In genomic region chr13:113216165-113217056, GRCh38 we compare ENCODE assay signal across 10 cellular contexts. TPM values are rescaled to one million over a fixed set of nuclear protein-coding genes. Genes with fewer than 3 reads are reported as not detected.
DNase-seq lines count a peak whose midpoint lies in the region; ATAC-seq, FAIRE-seq and TF ChIP-seq lines count a peak whose summit lies in the region.
"Had no signal": no experiment of that assay in that cellular context is flagged by ENCODE, and none has a peak within 500 bp of the region (broad histone marks: within the 10 kb centered on the region; RNA-seq: fewer than 3 reads in every experiment).

No MANE protein-coding gene starts in this region.

- H3K36me3 ChIP-seq in OCI-LY3 (replicated peaks; ENCODE audit: low read depth, low read length) (peaks cover 34% of the 10 kb centered on the region), trophoblast cell (ENCODE audit: control insufficient read depth in 1 of 2, insufficient read depth in 2 of 2, low read length in 2 of 2) (peaks cover 15 to 26% of the 10 kb centered on the region in 2 experiments)

- peak overlapping the region; percentile 9 for H3K4ac ChIP-seq in trophoblast cell (ENCODE audit: low read depth, low read length)

- no peak overlapping the region for H4K8ac ChIP-seq in trophoblast cell (ENCODE audit: low read depth, low read length)

- no peak for ATAC-seq in GM21786 (IDR thresholded peaks at IDR 0.05; ENCODE audit: unreplicated experiment)

- no peak overlapping the region for H2BK5ac ChIP-seq in trophoblast cell (ENCODE audit: low read depth, low read length, poor library complexity)

- peaks cover 13% of the 10 kb centered on the region for H3K36me3 Mint-ChIP-seq in activated CD4-positive, alpha-beta memory T cell treated with anti-CD3 and anti-CD28 coated beads for 36 hours
- peaks cover 29% of the 10 kb centered on the region for H3K36me3 Mint-ChIP-seq in activated CD4-positive, alpha-beta memory T cell treated with anti-CD3 and anti-CD28 coated beads, Interleukin-2, amount 10 ng/mL, durations not matched to agents 7 days and 5 days (ENCODE audit: low read depth)

- H3K9me3 Mint-ChIP-seq in activated CD4-positive, alpha-beta memory T cell treated with anti-CD3 and anti-CD28 coated beads for 36 hours = no peaks in the 10 kb centered on the region
- peaks cover 2% of the 10 kb centered on the region for H3K9me3 Mint-ChIP-seq in activated CD4-positive, alpha-beta memory T cell treated with anti-CD3 and anti-CD28 coated beads, Interleukin-2, amount 10 ng/mL, durations not matched to agents 7 days and 5 days
- H3K9me3 Mint-ChIP-seq: nephron had no signal

- H4K20me1 ChIP-seq in OCI-LY3 (ENCODE audit: insufficient read depth, low read length) = peaks cover 79% of the 10 kb centered on the region

- CTCF ChIA-PET in activated CD4-positive, alpha-beta memory T cell treated with anti-CD3 and anti-CD28 coated beads for 36 hours (lab: Charles Lee) = no interaction called here
- CTCF ChIA-PET in activated CD4-positive, alpha-beta memory T cell treated with anti-CD3 and anti-CD28 coated beads, Interleukin-2, amount 10 ng/mL, durations not matched to agents 7 days and 5 days (lab: Charles Lee) = no interaction called here

- no peaks in the 10 kb centered on the region for H3K27me3 ChIP-seq in OCI-LY3 (ENCODE audit: low read depth, low read length)
- H3K27me3 ChIP-seq in trophoblast cell (ENCODE audit: insufficient read depth, low read length) = no peaks in the 10 kb centered on the region

- H3K23ac ChIP-seq in trophoblast cell (ENCODE audit: low read length) = no peak overlapping the region

- no CpG with 5 or more reads among the region's 8 CpGs for WGBS in trophoblast cell (ENCODE audit: extremely low coverage, insufficient coverage, insufficient read length)

- no peak overlapping the region for H3K27ac Mint-ChIP-seq in activated CD4-positive, alpha-beta memory T cell treated with anti-CD3 and anti-CD28 coated beads for 36 hours
- no peak overlapping the region for H3K27ac Mint-ChIP-seq in activated CD4-positive, alpha-beta memory T cell treated with anti-CD3 and anti-CD28 coated beads, Interleukin-2, amount 10 ng/mL, durations not matched to agents 7 days and 5 days

- no peak overlapping the region for H2BK12ac ChIP-seq in trophoblast cell (ENCODE audit: low read length)

- no peak overlapping the region for H4K91ac ChIP-seq in trophoblast cell (ENCODE audit: low read depth, low read length)

- no peak overlapping the region for H4K12ac ChIP-seq in trophoblast cell (ENCODE audit: low read depth, low read length)

- intact Hi-C loops in activated CD4-positive, alpha-beta memory T cell treated with anti-CD3 and anti-CD28 coated beads for 36 hours (cut with micrococcal nuclease) = no loop called here

- no peak overlapping the region for H3K4me3 ChIP-seq in OCI-LY3 (ENCODE audit: low read length)
- no peak overlapping the region for H3K4me3 ChIP-seq in fibroblast of pulmonary artery (replicated peaks; ENCODE audit: low read depth, low read length)
- H3K4me3 ChIP-seq in trophoblast cell (ENCODE audit: low read depth, low read length) = no peak overlapping the region

- H3K9ac ChIP-seq in OCI-LY3 (ENCODE audit: low read length) = no peak overlapping the region
- no peak overlapping the region for H3K9ac ChIP-seq in trophoblast cell (ENCODE audit: low read length)

- no peaks in the 10 kb centered on the region for H3K79me1 ChIP-seq in trophoblast cell (ENCODE audit: low read length)

- H3K14ac ChIP-seq in trophoblast cell (ENCODE audit: low read length) = no peak overlapping the region

- no peak overlapping the region for H3K18ac ChIP-seq in trophoblast cell (ENCODE audit: low read length)

- no peaks in the 10 kb centered on the region for H3K27me3 Mint-ChIP-seq in activated CD4-positive, alpha-beta memory T cell treated with anti-CD3 and anti-CD28 coated beads for 36 hours
- H3K27me3 Mint-ChIP-seq in activated CD4-positive, alpha-beta memory T cell treated with anti-CD3 and anti-CD28 coated beads, Interleukin-2, amount 10 ng/mL, durations not matched to agents 7 days and 5 days = no peaks in the 10 kb centered on the region

- H3K4me1 ChIP-seq in OCI-LY3 (ENCODE audit: low read length) = peaks cover 10% of the 10 kb centered on the region
- peaks cover 4 to 9% of the 10 kb centered on the region in 2 experiments for H3K4me1 ChIP-seq in trophoblast cell (ENCODE audit: control insufficient read depth in 1 of 2, insufficient read depth in 2 of 2, low read length in 2 of 2)

- no peak for FAIRE-seq in frontal cortex (lab: Jason Lieb, UNC)

- TF ChIP-seq CTCF in OCI-LY3 (IDR thresholded peaks at IDR 0.05; ENCODE audit: low read depth, low read length) = no peak
- TF ChIP-seq CTCF in fibroblast of pulmonary artery (IDR thresholded peaks at IDR 0.05; ENCODE audit: low read length, missing control alignments) = no peak

- H2BK120ac ChIP-seq in trophoblast cell (ENCODE audit: insufficient read depth, low read length, poor library complexity) = no peak overlapping the region

- no peak overlapping the region for H2AK5ac ChIP-seq in trophoblast cell (ENCODE audit: low read length)

- no peak overlapping the region for H2AFZ ChIP-seq in OCI-LY3 (ENCODE audit: low read depth, low read length)
- no peak overlapping the region for H2AFZ ChIP-seq in trophoblast cell (ENCODE audit: insufficient read depth, low read length, poor library complexity)

- H3K27ac ChIP-seq in OCI-LY3 (ENCODE audit: low read length) (no peak overlapping the region), trophoblast cell (ENCODE audit: low read depth, low read length) (no peak overlapping the region)

- H3K79me2 ChIP-seq in OCI-LY3 (ENCODE audit: low read length) = peaks cover 100% of the 10 kb centered on the region
- H3K79me2 ChIP-seq in trophoblast cell (ENCODE audit: control insufficient read depth, insufficient read depth, low read length, poor library complexity) = peaks cover 14% of the 10 kb centered on the region

- H3K9me3 ChIP-seq in OCI-LY3 (ENCODE audit: insufficient read depth, low read length) (no peaks in the 10 kb centered on the region), trophoblast cell (ENCODE audit: insufficient read depth, low read depth, low read length) (peaks cover 2% of the 10 kb centered on the region)

- no peak overlapping the region for H3K4me3 Mint-ChIP-seq in activated CD4-positive, alpha-beta memory T cell treated with anti-CD3 and anti-CD28 coated beads for 36 hours
- H3K4me3 Mint-ChIP-seq in activated CD4-positive, alpha-beta memory T cell treated with anti-CD3 and anti-CD28 coated beads, Interleukin-2, amount 10 ng/mL, durations not matched to agents 7 days and 5 days = no peak overlapping the region
- H3K4me3 Mint-ChIP-seq: nephron had no signal

- DNase-seq in activated CD4-positive, alpha-beta memory T cell treated with anti-CD3 and anti-CD28 coated beads for 36 hours = peak; percentile 38
- DNase-seq in activated CD4-positive, alpha-beta memory T cell treated with anti-CD3 and anti-CD28 coated beads, Interleukin-2, amount 10 ng/mL, durations not matched to agents 7 days and 5 days = no peak
- peak; percentile 60 for DNase-seq in fibroblast of pulmonary artery (ENCODE audit: low read depth)
- no peak for DNase-seq in trophoblast cell
- DNase-seq in frontal cortex (ENCODE audit: low spot score in 2 of 2) = no peak
- DNase-seq in T-helper 1 cell = no peak

- POLR2A ChIA-PET in activated CD4-positive, alpha-beta memory T cell treated with anti-CD3 and anti-CD28 coated beads for 36 hours (lab: Charles Lee) = no interaction called here
- POLR2A ChIA-PET in activated CD4-positive, alpha-beta memory T cell treated with anti-CD3 and anti-CD28 coated beads, Interleukin-2, amount 10 ng/mL, durations not matched to agents 7 days and 5 days (lab: Charles Lee) = no interaction called here

- H3K4me2 ChIP-seq in OCI-LY3 (ENCODE audit: low read length) (0 out of 2 replicates have a peak overlapping the region, but pooled peaks have one; percentile 0), trophoblast cell (ENCODE audit: low read length) (no peak overlapping the region)

- peaks cover 26% of the 10 kb centered on the region for H3K4me1 Mint-ChIP-seq in activated CD4-positive, alpha-beta memory T cell treated with anti-CD3 and anti-CD28 coated beads for 36 hours (ENCODE audit: low read depth)
- H3K4me1 Mint-ChIP-seq in activated CD4-positive, alpha-beta memory T cell treated with anti-CD3 and anti-CD28 coated beads, Interleukin-2, amount 10 ng/mL, durations not matched to agents 7 days and 5 days = peaks cover 29% of the 10 kb centered on the region

RNA-seq across cellular contexts. Expression of gene CUL4A, which starts 7.0 kb away (rescaled TPM):
- total RNA-seq in activated CD4-positive, alpha-beta memory T cell treated with anti-CD3 and anti-CD28 coated beads for 36 hours = 10 to 100 TPM; 65.9 to 70.2 TPM
- total RNA-seq in activated CD4-positive, alpha-beta memory T cell treated with anti-CD3 and anti-CD28 coated beads, Interleukin-2, amount 10 ng/mL, durations not matched to agents 7 days and 5 days = 10 to 100 TPM; 67.2 to 68.8 TPM
- 45.6 and 47.5 TPM in 2 replicates for polyA plus RNA-seq in trophoblast cell (2013)
- total RNA-seq in frontal cortex = 61.6 TPM

RNA-seq across cellular contexts. Expression of gene PCID2, which starts 7.9 kb away (rescaled TPM):
- 10 to 100 TPM; 66.6 to 72.4 TPM for total RNA-seq in activated CD4-positive, alpha-beta memory T cell treated with anti-CD3 and anti-CD28 coated beads for 36 hours
- total RNA-seq in activated CD4-positive, alpha-beta memory T cell treated with anti-CD3 and anti-CD28 coated beads, Interleukin-2, amount 10 ng/mL, durations not matched to agents 7 days and 5 days = 10 to 100 TPM; 58.9 to 66.2 TPM
- polyA plus RNA-seq in trophoblast cell (2013) = 29.9 and 30.4 TPM in 2 replicates
- total RNA-seq in frontal cortex = 48.5 TPM

RNA-seq across cellular contexts. Expression of gene PROZ, which starts 58.0 kb away (rescaled TPM):
- total RNA-seq in activated CD4-positive, alpha-beta memory T cell treated with anti-CD3 and anti-CD28 coated beads for 36 hours = not detected
- total RNA-seq in activated CD4-positive, alpha-beta memory T cell treated with anti-CD3 and anti-CD28 coated beads, Interleukin-2, amount 10 ng/mL, durations not matched to agents 7 days and 5 days = not detected
- not detected in 2 replicates for polyA plus RNA-seq in trophoblast cell (2013)
- not detected for total RNA-seq in frontal cortex
- total RNA-seq: T-helper 1 cell treated with Interleukin-12 subunit alpha and Interleukin-12 subunit beta and Interleukin-4 antibody, amounts not matched to agents 30 ng/mL and 1 ng/mL, for 36 hours had no signal

Comparison
In these comparisons a context has a peak if more than half of its experiments do, and no peak if none do; other contexts are left out.
1. DNase-seq: peak in activated CD4-positive, alpha-beta memory T cell treated with anti-CD3 and anti-CD28 coated beads for 36 hours (single experiment) and fibroblast of pulmonary artery (single experiment); none in activated CD4-positive, alpha-beta memory T cell treated with anti-CD3 and anti-CD28 coated beads, Interleukin-2, amount 10 ng/mL, durations not matched to agents 7 days and 5 days (single experiment), trophoblast cell (0 of 2), frontal cortex (0 of 2) and T-helper 1 cell (0 of 5).